In the genomic region with DNA sequence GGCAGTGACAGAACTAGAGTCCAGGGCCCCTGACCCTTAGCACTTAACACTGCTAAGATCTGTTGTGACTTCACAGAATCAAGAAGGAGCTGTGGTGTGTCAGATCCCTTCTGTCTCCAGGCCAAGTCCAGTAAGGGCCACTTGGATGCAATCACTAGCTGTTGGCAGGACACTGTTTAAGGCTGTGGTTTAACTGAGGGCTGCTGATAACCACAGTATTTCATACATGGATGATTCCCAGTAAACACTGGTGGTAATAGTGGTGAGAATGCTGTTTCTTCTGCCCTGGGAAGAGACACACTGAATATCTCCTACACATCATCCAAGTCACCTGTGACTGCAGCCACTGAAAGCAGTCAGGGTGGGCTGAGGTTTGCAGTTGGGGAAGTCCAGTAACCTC, we compare ENCODE assay signal across 1 cellular context.
TF ChIP-seq lines count a peak whose summit lies in the region.

No MANE protein-coding gene starts in this region.

TF ChIP-seq in GM23338, 12 proteins besides CTCF, POLR2A, EP300 and RAD21 (continued from another document):
- TF ChIP-seq, protein P1, sequence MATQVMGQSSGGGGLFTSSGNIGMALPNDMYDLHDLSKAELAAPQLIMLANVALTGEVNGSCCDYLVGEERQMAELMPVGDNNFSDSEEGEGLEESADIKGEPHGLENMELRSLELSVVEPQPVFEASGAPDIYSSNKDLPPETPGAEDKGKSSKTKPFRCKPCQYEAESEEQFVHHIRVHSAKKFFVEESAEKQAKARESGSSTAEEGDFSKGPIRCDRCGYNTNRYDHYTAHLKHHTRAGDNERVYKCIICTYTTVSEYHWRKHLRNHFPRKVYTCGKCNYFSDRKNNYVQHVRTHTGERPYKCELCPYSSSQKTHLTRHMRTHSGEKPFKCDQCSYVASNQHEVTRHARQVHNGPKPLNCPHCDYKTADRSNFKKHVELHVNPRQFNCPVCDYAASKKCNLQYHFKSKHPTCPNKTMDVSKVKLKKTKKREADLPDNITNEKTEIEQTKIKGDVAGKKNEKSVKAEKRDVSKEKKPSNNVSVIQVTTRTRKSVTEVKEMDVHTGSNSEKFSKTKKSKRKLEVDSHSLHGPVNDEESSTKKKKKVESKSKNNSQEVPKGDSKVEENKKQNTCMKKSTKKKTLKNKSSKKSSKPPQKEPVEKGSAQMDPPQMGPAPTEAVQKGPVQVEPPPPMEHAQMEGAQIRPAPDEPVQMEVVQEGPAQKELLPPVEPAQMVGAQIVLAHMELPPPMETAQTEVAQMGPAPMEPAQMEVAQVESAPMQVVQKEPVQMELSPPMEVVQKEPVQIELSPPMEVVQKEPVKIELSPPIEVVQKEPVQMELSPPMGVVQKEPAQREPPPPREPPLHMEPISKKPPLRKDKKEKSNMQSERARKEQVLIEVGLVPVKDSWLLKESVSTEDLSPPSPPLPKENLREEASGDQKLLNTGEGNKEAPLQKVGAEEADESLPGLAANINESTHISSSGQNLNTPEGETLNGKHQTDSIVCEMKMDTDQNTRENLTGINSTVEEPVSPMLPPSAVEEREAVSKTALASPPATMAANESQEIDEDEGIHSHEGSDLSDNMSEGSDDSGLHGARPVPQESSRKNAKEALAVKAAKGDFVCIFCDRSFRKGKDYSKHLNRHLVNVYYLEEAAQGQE (IDR thresholded peaks at IDR 0.05; ENCODE audit: unreplicated experiment), result no peak
- TF ChIP-seq ZNF331 (CRISPR knock-in tag; IDR thresholded peaks at IDR 0.05; ENCODE audit: low read depth) (no peak), POLR2AphosphoS5 (IDR thresholded peaks at IDR 0.05; ENCODE audit: low read depth) (no peak), EZH2phosphoT487 (IDR thresholded peaks at IDR 0.05; ENCODE audit: unreplicated experiment) (no peak), NANOG (IDR thresholded peaks at IDR 0.05; ENCODE audit: borderline replicate concordance) (no peak), JUNB (IDR thresholded peaks at IDR 0.05; ENCODE audit: unreplicated experiment) (no peak)
